ENCODE assay signal across 8 cellular contexts in the genomic region with DNA sequence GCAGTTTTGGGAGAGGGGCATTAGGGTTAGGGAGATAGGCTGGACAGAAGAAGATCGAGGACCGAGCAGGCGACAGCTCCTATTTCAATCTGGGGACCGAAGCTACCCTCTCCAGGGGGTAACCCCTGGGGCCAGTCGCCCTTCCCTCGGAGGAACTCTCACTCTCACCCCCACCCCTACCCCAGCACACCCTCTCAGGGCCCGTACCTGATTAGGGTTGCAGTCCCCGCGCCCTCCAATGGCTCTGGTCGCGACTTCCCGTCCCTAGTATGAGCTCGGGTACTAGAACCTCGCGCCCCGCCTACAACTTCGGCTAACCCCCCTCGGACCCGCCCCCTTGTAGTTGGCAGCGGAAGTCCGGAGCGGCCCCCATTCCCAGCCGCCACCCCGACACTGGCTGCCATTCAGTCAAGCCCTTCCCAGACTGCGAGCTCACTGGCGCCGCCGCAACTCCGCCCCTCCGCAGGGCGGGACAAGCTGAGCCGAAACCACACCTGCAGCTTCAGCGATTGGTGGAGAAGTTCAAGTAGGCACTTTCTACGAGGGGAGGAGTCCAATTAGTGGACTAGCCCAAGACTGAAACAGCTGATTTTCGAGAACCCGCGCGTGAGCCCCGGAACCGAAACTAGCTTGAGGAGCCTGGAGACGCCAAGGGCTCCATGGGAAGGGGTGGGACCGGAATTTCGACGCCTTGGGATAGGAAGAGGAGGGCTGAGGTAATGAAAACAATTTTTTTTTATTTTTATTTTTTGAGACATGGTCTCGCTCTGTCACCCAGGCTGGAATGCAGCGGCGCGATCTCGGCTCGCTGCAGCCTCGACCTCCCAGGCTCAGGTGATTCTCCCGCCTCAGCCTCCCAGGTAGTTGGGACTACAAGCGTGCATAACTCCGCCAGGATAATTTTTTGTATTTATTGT. TPM values are rescaled to one million over a fixed set of nuclear protein-coding genes. Genes with fewer than 3 reads are reported as not detected.
A peak's percentile ranks its signal among the peaks of the same experiment; 100 is the strongest.
DNase-seq lines count a peak whose midpoint lies in the region; ATAC-seq, FAIRE-seq and TF ChIP-seq lines count a peak whose summit lies in the region.

TSS of gene STAT2 (minus strand) at position 257 of the 917 bp plus-strand sequence. CDS start 3,536 bp downstream, outside the sequence.

- no peaks in the 10 kb centered on the region for H3K9me3 ChIP-seq in BE2C

- no peaks in the 10 kb centered on the region for H3K27me3 ChIP-seq in BE2C

- H3K36me3 ChIP-seq in BE2C = no peaks in the 10 kb centered on the region

- DNase-seq in BE2C (peak; percentile 99), GM19240 (ENCODE audit: insufficient read length, low spot score) (peak; percentile 87), NCI-H526 (lab: John Stamatoyannopoulos, UW) (peak; percentile 98), kidney glomerular epithelial cell (lab: John Stamatoyannopoulos, UW) (peak; percentile 100)
- peak; percentile 99 for DNase-seq in activated CD4-positive, alpha-beta T cell treated with anti-CD3 and anti-CD28 coated beads for 48 hours
- DNase-seq in stimulated activated CD4-positive, alpha-beta T cell treated with anti-CD3 and anti-CD28 coated beads, Interleukin-1b, Interleukin-23, amount 100 ng/mL, for 1 hour (ENCODE audit: low read depth in 2 of 2) = peak; percentile 94 to 99

- TF ChIP-seq CTCF in BE2C (IDR thresholded peaks at IDR 0.05; ENCODE audit: low read depth, low read length) = no peak

- no peaks in the 10 kb centered on the region for H3K4me1 ChIP-seq in BE2C

- H3K4me3 ChIP-seq in BE2C (ENCODE audit: low read depth, low read length) = peak within 1 kb of the TSS; percentile 86

- peak; percentile 95 for FAIRE-seq in colon (lab: Jason Lieb, UNC)

- ATAC-seq in HG03460 (IDR thresholded peaks at IDR 0.05; ENCODE audit: unreplicated experiment) = peak; percentile 95

RNA-seq across cellular contexts. Expression of gene STAT2, which starts in this region (rescaled TPM):
- 7.3 TPM for polyA plus RNA-seq in BE2C (2012; ENCODE audit: insufficient read depth, insufficient read length, low read depth)

Comparison
In these comparisons a context has a peak if more than half of its experiments do, and no peak if none do; other contexts are left out.
1. Peak in every context shown above with its lines: DNase-seq, ATAC-seq and H3K4me3 ChIP-seq.